25 cellular contexts compared by ENCODE assay signal in genomic region chr6:132236744-132237143, GRCh38.
A peak's percentile ranks its signal among the peaks of the same experiment; 100 is the strongest.
DNase-seq lines count a peak whose midpoint lies in the region; ATAC-seq and TF ChIP-seq lines count a peak whose summit lies in the region.
"Had no signal": no experiment of that assay in that cellular context is flagged by ENCODE, and none has a peak within 500 bp of the region (broad histone marks: within the 10 kb centered on the region; RNA-seq: fewer than 3 reads in every experiment).

No MANE protein-coding gene starts in this region.

- no peak overlapping the region for H3K18ac ChIP-seq in H9 (ENCODE audit: insufficient read length, low read depth, low read length)

- no peaks in the 10 kb centered on the region for H3K9me3 ChIP-seq in H9 (ENCODE audit: control insufficient read depth, low read depth, low read length)
- H3K9me3 ChIP-seq: A549, ascending aorta, colonic mucosa, SJCRH30, testis had no signal

- H3K27ac ChIP-seq in H9 (ENCODE audit: insufficient read length, low read depth, low read length) = no peak overlapping the region
- H3K27ac ChIP-seq: A549, ascending aorta, colonic mucosa, PC-9, SJCRH30, testis had no signal

- H4K5ac ChIP-seq in H9 (ENCODE audit: insufficient read length, low read depth, low read length) = no peak overlapping the region

- H2AFZ ChIP-seq in H9 (ENCODE audit: low read length) = no peak overlapping the region
- H2AFZ ChIP-seq: PC-9 had no signal

- no peak overlapping the region for H2AK5ac ChIP-seq in H9 (ENCODE audit: insufficient read length, low read length)

- no peak overlapping the region for H2BK15ac ChIP-seq in H9 (ENCODE audit: low read depth, low read length)

- H2BK5ac ChIP-seq in H9 (ENCODE audit: insufficient read length, low read length) = no peak overlapping the region

- TF ChIP-seq CTCF in H9 (conservative IDR thresholded peaks at IDR 0.05) = no peak
- TF ChIP-seq CTCF in glutamatergic neuron (IDR thresholded peaks at IDR 0.05; ENCODE audit: partially characterized antibody, unreplicated experiment) = no peak

- H3K23me2 ChIP-seq in H9 (ENCODE audit: insufficient read length, low read depth, low read length, poor library complexity, severe bottlenecking) = no peaks in the 10 kb centered on the region

- H3K4me2 ChIP-seq in H9 (ENCODE audit: insufficient read depth, insufficient read length, low read length) = peak overlapping the region; percentile 11
- H3K4me2 ChIP-seq: A549, PC-9 had no signal

- H3K27ac Mint-ChIP-seq in H9 (peak overlapping the region in 1 of 3 experiments; percentile 88; a peak in 3 of 7 replicates), glutamatergic neuron (ENCODE audit: unreplicated experiment) (no peak overlapping the region)
- no peak overlapping the region for H3K27ac Mint-ChIP-seq in stimulated activated naive B cell treated with anti-CD40 and anti-IgM and Interleukin-4, amounts not matched to agents 10 μg/mL and 1 μg/mL and 100 μg/mL, for 72 hours
- H3K27ac Mint-ChIP-seq: activated B cell treated with CpG ODN at 0.5 μM for 24 hours; activated CD8-positive, alpha-beta T cell treated with anti-CD3 and anti-CD28 coated beads for 36 hours; activated naive CD4-positive, alpha-beta T cell treated with anti-CD3 and anti-CD28 coated beads, Interleukin-2, amount 10 ng/mL, durations not matched to agents 7 days and 5 days; activated T-cell treated with anti-CD3 and anti-CD28 coated beads, Interleukin-2, amount 50 U/mL, for 24 hours; CD4-positive, CD25-positive, alpha-beta regulatory T cell; T-helper 2 cell treated with Interferon-gamma antibody and Interleukin-4, amounts not matched to agents 5 μg/mL and 100 μg/mL, for 36 hours had no signal

- no peak overlapping the region for H3K14ac ChIP-seq in H9 (ENCODE audit: insufficient read depth, low read length)

- H2BK12ac ChIP-seq in H9 (ENCODE audit: insufficient read length, low read depth, low read length) = no peak overlapping the region

- H3K9me3 Mint-ChIP-seq in H9 (no peaks in the 10 kb centered on the region), glutamatergic neuron (ENCODE audit: unreplicated experiment) (no peaks in the 10 kb centered on the region)
- H3K9me3 Mint-ChIP-seq in stimulated activated naive B cell treated with anti-CD40 and anti-IgM and Interleukin-4, amounts not matched to agents 10 μg/mL and 1 μg/mL and 100 μg/mL, for 72 hours = no peaks in the 10 kb centered on the region
- H3K9me3 Mint-ChIP-seq: activated B cell treated with CpG ODN at 0.5 μM for 24 hours; activated CD8-positive, alpha-beta T cell treated with anti-CD3 and anti-CD28 coated beads for 36 hours; activated naive CD4-positive, alpha-beta T cell treated with anti-CD3 and anti-CD28 coated beads, Interleukin-2, amount 10 ng/mL, durations not matched to agents 7 days and 5 days; activated T-cell treated with anti-CD3 and anti-CD28 coated beads, Interleukin-2, amount 50 U/mL, for 24 hours; CD4-positive, CD25-positive, alpha-beta regulatory T cell; neural crest cell; T-helper 2 cell treated with Interferon-gamma antibody and Interleukin-4, amounts not matched to agents 5 μg/mL and 100 μg/mL, for 36 hours had no signal

- H3K27me3 ChIP-seq in H9 (ENCODE audit: insufficient read depth, low read length) = no peaks in the 10 kb centered on the region
- H3K27me3 ChIP-seq: ascending aorta, colonic mucosa, SJCRH30, testis had no signal

- no peak overlapping the region for H3K56ac ChIP-seq in H9 (ENCODE audit: insufficient read length, low read depth, low read length)

- peak; percentile 22 for DNase-seq in AG08395 (ENCODE audit: low spot score)
- DNase-seq in H9 = no peak
- peak; percentile 1 for DNase-seq in cerebellar cortex (ENCODE audit: low spot score)
- DNase-seq in kidney glomerular epithelial cell (lab: John Stamatoyannopoulos, UW) = peak; percentile 94
- DNase-seq in DMS 273 (lab: John Stamatoyannopoulos, UW; ENCODE audit: unreplicated experiment) = no peak
- DNase-seq in NCI-H1694 (lab: John Stamatoyannopoulos, UW) = no peak
- DNase-seq in glutamatergic neuron = no peak
- no peak for DNase-seq in stimulated activated naive B cell treated with anti-CD40 and anti-IgM and Interleukin-4, amounts not matched to agents 10 μg/mL and 1 μg/mL and 100 μg/mL, for 72 hours
- DNase-seq: activated B cell treated with CpG ODN at 0.5 μM for 24 hours; activated CD8-positive, alpha-beta T cell treated with anti-CD3 and anti-CD28 coated beads for 36 hours; activated naive CD4-positive, alpha-beta T cell treated with anti-CD3 and anti-CD28 coated beads, Interleukin-2, amount 10 ng/mL, durations not matched to agents 7 days and 5 days; activated T-cell treated with anti-CD3 and anti-CD28 coated beads, Interleukin-2, amount 50 U/mL, for 24 hours; CD4-positive, CD25-positive, alpha-beta regulatory T cell; colonic mucosa; DMS53; Kasumi-1; left cardiac atrium; NCI-H82; PC-9; SJCRH30; testis had no signal

- H2BK120ac ChIP-seq in H9 (ENCODE audit: low read depth, low read length, poor library complexity, severe bottlenecking) = no peak overlapping the region

- no peak overlapping the region for H4K8ac ChIP-seq in H9 (replicated peaks; ENCODE audit: insufficient read length, low read depth, low read length)

- no peak overlapping the region for H4K91ac ChIP-seq in H9 (ENCODE audit: insufficient read length, low read depth, low read length)

- ATAC-seq in stimulated activated naive B cell treated with anti-CD40 and anti-IgM and Interleukin-4, amounts not matched to agents 10 μg/mL and 1 μg/mL and 100 μg/mL, for 72 hours (replicated peaks) = no peak
- ATAC-seq: A549; activated CD8-positive, alpha-beta T cell treated with anti-CD3 and anti-CD28 coated beads for 36 hours; left cardiac atrium had no signal

- no peaks in the 10 kb centered on the region for H3K79me1 ChIP-seq in H9 (ENCODE audit: insufficient read depth, low read depth, low read length, poor library complexity, severe bottlenecking)

- peaks cover 17 to 18% of the 10 kb centered on the region in 2 experiments for H3K4me1 Mint-ChIP-seq in H9
- H3K4me1 Mint-ChIP-seq in glutamatergic neuron (ENCODE audit: low read depth, unreplicated experiment) = no peaks in the 10 kb centered on the region
- peaks cover 4 to 12% of the 10 kb centered on the region in 2 donors for H3K4me1 Mint-ChIP-seq in stimulated activated naive B cell treated with anti-CD40 and anti-IgM and Interleukin-4, amounts not matched to agents 10 μg/mL and 1 μg/mL and 100 μg/mL, for 72 hours
- H3K4me1 Mint-ChIP-seq: activated naive CD4-positive, alpha-beta T cell treated with anti-CD3 and anti-CD28 coated beads, Interleukin-2, amount 10 ng/mL, durations not matched to agents 7 days and 5 days; CD4-positive, CD25-positive, alpha-beta regulatory T cell had no signal

- H3T11ph ChIP-seq in H9 (ENCODE audit: low read length) = no peak overlapping the region

- no peak overlapping the region; a peak in 1 of 5 replicates for H3K4me3 Mint-ChIP-seq in H9
- no peak overlapping the region for H3K4me3 Mint-ChIP-seq in glutamatergic neuron (ENCODE audit: unreplicated experiment)
- H3K4me3 Mint-ChIP-seq in stimulated activated naive B cell treated with anti-CD40 and anti-IgM and Interleukin-4, amounts not matched to agents 10 μg/mL and 1 μg/mL and 100 μg/mL, for 72 hours = no peak overlapping the region
- H3K4me3 Mint-ChIP-seq: activated B cell treated with CpG ODN at 0.5 μM for 24 hours; activated CD8-positive, alpha-beta T cell treated with anti-CD3 and anti-CD28 coated beads for 36 hours; activated naive CD4-positive, alpha-beta T cell treated with anti-CD3 and anti-CD28 coated beads, Interleukin-2, amount 10 ng/mL, durations not matched to agents 7 days and 5 days; activated T-cell treated with anti-CD3 and anti-CD28 coated beads, Interleukin-2, amount 50 U/mL, for 24 hours; neural crest cell; T-helper 2 cell treated with Interferon-gamma antibody and Interleukin-4, amounts not matched to agents 5 μg/mL and 100 μg/mL, for 36 hours had no signal

- H3K36me3 Mint-ChIP-seq in H9 (ENCODE audit: insufficient read depth in 1 of 3, low read depth in 3 of 3) = no peaks in the 10 kb centered on the region
- H3K36me3 Mint-ChIP-seq in glutamatergic neuron (ENCODE audit: unreplicated experiment) = no peaks in the 10 kb centered on the region
- H3K36me3 Mint-ChIP-seq in stimulated activated naive B cell treated with anti-CD40 and anti-IgM and Interleukin-4, amounts not matched to agents 10 μg/mL and 1 μg/mL and 100 μg/mL, for 72 hours = no peaks in the 10 kb centered on the region
- H3K36me3 Mint-ChIP-seq: activated naive CD4-positive, alpha-beta T cell treated with anti-CD3 and anti-CD28 coated beads, Interleukin-2, amount 10 ng/mL, durations not matched to agents 7 days and 5 days; CD4-positive, CD25-positive, alpha-beta regulatory T cell had no signal

- WGBS in H9 (ENCODE audit: extremely low coverage, insufficient read length, low lambda C conversion rate) = no CpG with 5 or more reads among the region's 3 CpGs

- H3K4ac ChIP-seq in H9 (ENCODE audit: low read depth, low read length) = no peak overlapping the region

- no peak overlapping the region for H3K23ac ChIP-seq in H9 (ENCODE audit: insufficient read length, low read depth, low read length)

- 0 out of 2 replicates have a peak, but pooled peaks cover 4% of the 10 kb centered on the region for H3K4me1 ChIP-seq in H9 (ENCODE audit: insufficient read depth, low read length)
- H3K4me1 ChIP-seq: A549, ascending aorta, colonic mucosa, testis had no signal

- no peaks in the 10 kb centered on the region for H3K27me3 Mint-ChIP-seq in H9 (ENCODE audit: low read depth)
- H3K27me3 Mint-ChIP-seq in glutamatergic neuron (ENCODE audit: unreplicated experiment) = no peaks in the 10 kb centered on the region
- H3K27me3 Mint-ChIP-seq in stimulated activated naive B cell treated with anti-CD40 and anti-IgM and Interleukin-4, amounts not matched to agents 10 μg/mL and 1 μg/mL and 100 μg/mL, for 72 hours = peaks cover 4 to 5% of the 10 kb centered on the region in 2 donors
- H3K27me3 Mint-ChIP-seq: activated naive CD4-positive, alpha-beta T cell treated with anti-CD3 and anti-CD28 coated beads, Interleukin-2, amount 10 ng/mL, durations not matched to agents 7 days and 5 days had no signal

- no peaks in the 10 kb centered on the region for H4K20me1 ChIP-seq in H9 (ENCODE audit: control insufficient read depth, insufficient read depth, insufficient read length)

- H2BK20ac ChIP-seq in H9 (ENCODE audit: low read depth, low read length, poor library complexity, severe bottlenecking) = no peak overlapping the region

- no peak overlapping the region for H3K9ac ChIP-seq in H9 (ENCODE audit: extremely low read depth, insufficient read length, low read length)

- H3K79me2 ChIP-seq in H9 (ENCODE audit: insufficient read depth, low read length) = no peaks in the 10 kb centered on the region

Comparison
In these comparisons a context has a peak if more than half of its experiments do, and no peak if none do; other contexts are left out.
1. DNase-seq: peak in AG08395 (single experiment), cerebellar cortex (single experiment) and kidney glomerular epithelial cell (single experiment); none in H9 (single experiment), DMS 273 (single experiment), NCI-H1694 (single experiment), glutamatergic neuron (single experiment) and stimulated activated naive B cell treated with anti-CD40 and anti-IgM and Interleukin-4, amounts not matched to agents 10 μg/mL and 1 μg/mL and 100 μg/mL, for 72 hours (single experiment).